Comparison of ENCODE assay signal across 8 cellular contexts in the genomic region with DNA sequence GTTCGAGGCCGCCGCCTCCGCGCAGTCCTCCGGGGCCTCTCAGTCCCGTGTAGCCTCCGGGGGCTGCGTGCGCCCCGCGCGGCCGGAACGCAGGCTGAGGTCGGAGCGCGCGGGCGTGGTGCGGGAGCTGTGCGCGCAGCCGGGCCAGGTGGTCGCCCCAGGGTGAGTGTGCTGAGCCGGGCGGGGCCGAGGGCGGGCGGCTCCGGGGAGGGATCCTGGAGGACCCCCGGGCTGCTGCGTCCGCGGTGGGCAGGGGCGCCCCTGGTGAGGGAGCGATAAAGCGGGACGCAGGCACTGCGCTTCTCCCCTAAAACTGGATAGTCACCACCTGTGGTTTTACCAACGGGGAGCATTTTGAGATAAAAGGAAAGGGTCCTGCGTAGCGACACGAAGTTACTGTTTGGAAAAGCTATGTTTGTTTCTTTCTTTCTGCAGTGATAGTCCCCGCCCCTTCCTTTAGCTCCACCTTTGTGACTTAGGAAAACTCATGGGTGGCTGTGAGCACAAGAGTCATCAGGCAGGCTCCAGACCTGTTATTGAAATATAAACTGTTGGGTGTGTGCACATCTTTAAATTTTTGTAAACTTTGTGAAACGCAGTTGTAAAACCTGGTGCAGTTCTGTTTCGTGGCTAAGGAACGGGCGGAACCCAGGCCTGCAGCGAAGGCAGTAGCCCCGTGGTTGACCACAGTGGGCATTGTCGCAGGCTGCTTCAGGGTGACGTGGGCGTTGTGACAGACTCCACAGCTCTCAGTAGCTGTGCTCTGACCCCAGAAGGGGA. TPM values are rescaled to one million over a fixed set of nuclear protein-coding genes. Genes with fewer than 3 reads are reported as not detected.
DNase-seq lines count a peak whose midpoint lies in the region; ATAC-seq, FAIRE-seq and TF ChIP-seq lines count a peak whose summit lies in the region.

No MANE protein-coding gene starts in this region.

- CTCF ChIA-PET in activated CD4-positive, alpha-beta T cell treated with anti-CD3 and anti-CD28 coated beads, Interleukin-2, amount 10 ng/mL, durations not matched to agents 7 days and 5 days (lab: Charles Lee): interaction anchor here (1.1 kb wide), 1 partner anchor 10 kb away, joined by 3 read pairs; no protein-coding TSS in a partner anchor

- FAIRE-seq in endometrium (lab: Jason Lieb, UNC): peak; percentile 21

- H3K36me3 ChIP-seq in vagina: no peaks in the 10 kb centered on the region

- no peak for TF ChIP-seq POLR2A in vagina (IDR thresholded peaks at IDR 0.05)

- H3K4me3 ChIP-seq in LNCaP clone FGC (ENCODE audit: low read depth, low read length): peak overlapping the region; percentile 68
- H3K4me3 ChIP-seq in vagina: peak overlapping the region; percentile 77 to 98

- ATAC-seq in GM21619 (IDR thresholded peaks at IDR 0.05; ENCODE audit: unreplicated experiment): peak; percentile 4
- no peak for ATAC-seq in naive thymus-derived CD8-positive, alpha-beta T cell
- ATAC-seq in GM18519 (IDR thresholded peaks at IDR 0.05; ENCODE audit: low FRiP score, unreplicated experiment): no peak

- peaks cover 38% of the 10 kb centered on the region for H3K4me1 ChIP-seq in vagina

- peak overlapping the region; percentile 75 for H3K4me3 Mint-ChIP-seq in activated CD4-positive, alpha-beta T cell treated with anti-CD3 and anti-CD28 coated beads, Interleukin-2, amount 10 ng/mL, durations not matched to agents 7 days and 5 days
- H3K4me3 Mint-ChIP-seq in naive thymus-derived CD8-positive, alpha-beta T cell: peak overlapping the region; percentile 80 to 95 (median 91)

- POLR2A ChIA-PET in activated CD4-positive, alpha-beta T cell treated with anti-CD3 and anti-CD28 coated beads, Interleukin-2, amount 10 ng/mL, durations not matched to agents 7 days and 5 days (lab: Charles Lee): interaction anchor here (0.6 kb wide), 1 partner anchor 32 kb away, joined by 3 read pairs; no protein-coding TSS in a partner anchor
- POLR2A ChIA-PET in naive thymus-derived CD8-positive, alpha-beta T cell (lab: Charles Lee): interaction anchor here (0.6 kb wide), 1 partner anchor 14 kb away, joined by 3 read pairs; no protein-coding TSS in a partner anchor

- no peaks in the 10 kb centered on the region for H3K9me3 ChIP-seq in vagina

- no peaks in the 10 kb centered on the region for H3K27me3 ChIP-seq in vagina

- DNase-seq in D341Med (ENCODE audit: low spot score): peak; percentile 78
- no peak for DNase-seq in LNCaP clone FGC (ENCODE audit: low read depth)
- DNase-seq in activated CD4-positive, alpha-beta T cell treated with anti-CD3 and anti-CD28 coated beads, Interleukin-2, amount 10 ng/mL, durations not matched to agents 7 days and 5 days: peak; percentile 70
- peak in 7 of 10 donors; percentile 20 to 67 (median 50) for DNase-seq in naive thymus-derived CD8-positive, alpha-beta T cell
- no peak for DNase-seq in vagina (ENCODE audit: extremely low spot score in 2 of 2)

- intact Hi-C loops in vagina (cut with DNase I): no loop called here

- H3K4me1 Mint-ChIP-seq in activated CD4-positive, alpha-beta T cell treated with anti-CD3 and anti-CD28 coated beads, Interleukin-2, amount 10 ng/mL, durations not matched to agents 7 days and 5 days: peaks cover 70% of the 10 kb centered on the region
- H3K4me1 Mint-ChIP-seq in naive thymus-derived CD8-positive, alpha-beta T cell: peaks cover 20 to 77% (median 67%) of the 10 kb centered on the region in 4 donors

- H3K36me3 Mint-ChIP-seq in activated CD4-positive, alpha-beta T cell treated with anti-CD3 and anti-CD28 coated beads, Interleukin-2, amount 10 ng/mL, durations not matched to agents 7 days and 5 days (ENCODE audit: low read depth): peaks cover 51% of the 10 kb centered on the region
- peaks cover 7 to 17% (median 13%) of the 10 kb centered on the region in 3 donors for H3K36me3 Mint-ChIP-seq in naive thymus-derived CD8-positive, alpha-beta T cell

- no peaks in the 10 kb centered on the region for H3K27me3 Mint-ChIP-seq in activated CD4-positive, alpha-beta T cell treated with anti-CD3 and anti-CD28 coated beads, Interleukin-2, amount 10 ng/mL, durations not matched to agents 7 days and 5 days
- no peaks in the 10 kb centered on the region for H3K27me3 Mint-ChIP-seq in naive thymus-derived CD8-positive, alpha-beta T cell

- no peak for TF ChIP-seq CTCF in LNCaP clone FGC (IDR thresholded peaks at IDR 0.05; ENCODE audit: control insufficient read depth, extremely low read depth, insufficient read depth)
- no peak for TF ChIP-seq CTCF in vagina (IDR thresholded peaks at IDR 0.05)

- H3K27ac ChIP-seq in vagina: peak overlapping the region; percentile 96

- H3K9me3 Mint-ChIP-seq in activated CD4-positive, alpha-beta T cell treated with anti-CD3 and anti-CD28 coated beads, Interleukin-2, amount 10 ng/mL, durations not matched to agents 7 days and 5 days: peaks cover 11% of the 10 kb centered on the region
- H3K9me3 Mint-ChIP-seq in naive thymus-derived CD8-positive, alpha-beta T cell: peaks cover 0 to 8% (median 0%) of the 10 kb centered on the region in 9 donors

- H3K27ac Mint-ChIP-seq in activated CD4-positive, alpha-beta T cell treated with anti-CD3 and anti-CD28 coated beads, Interleukin-2, amount 10 ng/mL, durations not matched to agents 7 days and 5 days: peak overlapping the region; percentile 91
- peak overlapping the region; percentile 89 to 97 (median 93) for H3K27ac Mint-ChIP-seq in naive thymus-derived CD8-positive, alpha-beta T cell

RNA-seq across cellular contexts. Expression of a gene that starts 0.7 kb away (rescaled TPM):
- 10 to 100 TPM; 30.9 to 35.0 TPM for total RNA-seq in activated CD4-positive, alpha-beta T cell treated with anti-CD3 and anti-CD28 coated beads, Interleukin-2, amount 10 ng/mL, durations not matched to agents 7 days and 5 days
- total RNA-seq in naive thymus-derived CD8-positive, alpha-beta T cell: 10 to 100 TPM; 45.4 to 46.2 TPM
- polyA plus RNA-seq in naive thymus-derived CD8-positive, alpha-beta T cell: 10 to 100 TPM in 2 of 3 donors, 1 to 10 TPM in 1; 7.9 to 31.1 (median 14.7) TPM
- 23.3 TPM for total RNA-seq in vagina

Comparison
In these comparisons a context has a peak if more than half of its experiments do, and no peak if none do; other contexts are left out.
1. DNase-seq: peak in D341Med (single experiment), activated CD4-positive, alpha-beta T cell treated with anti-CD3 and anti-CD28 coated beads, Interleukin-2, amount 10 ng/mL, durations not matched to agents 7 days and 5 days (single experiment) and naive thymus-derived CD8-positive, alpha-beta T cell (7 of 10); none in LNCaP clone FGC (single experiment) and vagina (0 of 2).